24 cellular contexts compared by ENCODE assay signal in genomic region chr15:62572797-62573196, GRCh38.
DNase-seq lines count a peak whose midpoint lies in the region; ATAC-seq and TF ChIP-seq lines count a peak whose summit lies in the region.
"Had no signal": no experiment of that assay in that cellular context is flagged by ENCODE, and none has a peak within 500 bp of the region (broad histone marks: within the 10 kb centered on the region; RNA-seq: fewer than 3 reads in every experiment).

No MANE protein-coding gene starts in this region.

- H3K23me2 ChIP-seq in H9 (ENCODE audit: insufficient read length, low read depth, low read length, poor library complexity, severe bottlenecking): no peaks in the 10 kb centered on the region

- H4K20me1 ChIP-seq in H9 (ENCODE audit: control insufficient read depth, insufficient read depth, insufficient read length) (no peaks in the 10 kb centered on the region), hepatocyte (ENCODE audit: insufficient read depth, poor library complexity, severe bottlenecking) (no peaks in the 10 kb centered on the region)

- no peak overlapping the region for H2BK12ac ChIP-seq in H9 (ENCODE audit: insufficient read length, low read depth, low read length)

- H4K8ac ChIP-seq in H9 (replicated peaks; ENCODE audit: insufficient read length, low read depth, low read length) (no peak overlapping the region), mesendoderm (ENCODE audit: low read depth, low read length) (no peak overlapping the region)

- no peak overlapping the region for H3K4me2 ChIP-seq in H9 (ENCODE audit: insufficient read depth, insufficient read length, low read length)
- H3K4me2 ChIP-seq in mesendoderm (ENCODE audit: low read length): no peak overlapping the region
- H3K4me2 ChIP-seq in hepatocyte: no peak overlapping the region
- H3K4me2 ChIP-seq: A549, SK-N-SH had no signal

- no peak overlapping the region for H3K4me3 Mint-ChIP-seq in Caco-2 (ENCODE audit: unreplicated experiment)
- peak overlapping the region in 1 of 2 experiments; percentile 12; a peak in 1 of 5 replicates for H3K4me3 Mint-ChIP-seq in H9
- H3K4me3 Mint-ChIP-seq in WTC11: no peak overlapping the region
- H3K4me3 Mint-ChIP-seq in CD8-positive, alpha-beta memory T cell: no peak overlapping the region
- H3K4me3 Mint-ChIP-seq: CD4-positive, alpha-beta T cell; IgD-negative memory B cell had no signal

- POLR2A ChIA-PET in Caco-2 (lab: Charles Lee) (no interaction called here), WTC11 (lab: Charles Lee) (no interaction called here)
- POLR2A ChIA-PET in CD8-positive, alpha-beta memory T cell (lab: Charles Lee): no interaction called here

- no peak overlapping the region for H2BK5ac ChIP-seq in H9 (ENCODE audit: insufficient read length, low read length)
- no peak overlapping the region for H2BK5ac ChIP-seq in mesendoderm (ENCODE audit: low read length)

- no peaks in the 10 kb centered on the region for H3K36me3 ChIP-seq in Caco-2 (ENCODE audit: control insufficient read depth, insufficient read depth, low read length)
- H3K36me3 ChIP-seq in mesendoderm (ENCODE audit: control insufficient read depth, insufficient read depth, low read length): no peaks in the 10 kb centered on the region
- no peaks in the 10 kb centered on the region for H3K36me3 ChIP-seq in gastrocnemius medialis
- no peaks in the 10 kb centered on the region for H3K36me3 ChIP-seq in CD8-positive, alpha-beta memory T cell (ENCODE audit: insufficient read depth, low read length)
- no peaks in the 10 kb centered on the region for H3K36me3 ChIP-seq in hepatocyte (replicated peaks; ENCODE audit: insufficient read depth, low read depth)
- H3K36me3 ChIP-seq: MG63 had no signal

- H3K27ac ChIP-seq in H9 (ENCODE audit: insufficient read length, low read depth, low read length) (no peak overlapping the region), mesendoderm (ENCODE audit: low read depth, low read length) (no peak overlapping the region), gastrocnemius medialis (no peak overlapping the region), hepatocyte (no peak overlapping the region)
- no peak overlapping the region for H3K27ac ChIP-seq in CD8-positive, alpha-beta memory T cell (ENCODE audit: low read depth, low read length)
- H3K27ac ChIP-seq: A549 had no signal

- no peak for TF ChIP-seq CTCF in Caco-2 (IDR thresholded peaks at IDR 0.05; ENCODE audit: insufficient read depth in 1 of 2, low read depth in 1 of 2, low read length in 1 of 2, severe bottlenecking in 1 of 2, unreplicated experiment in 1 of 2)
- TF ChIP-seq CTCF in H9 (conservative IDR thresholded peaks at IDR 0.05): peak; percentile 41
- no peak for TF ChIP-seq CTCF in WTC11 (IDR thresholded peaks at IDR 0.05)
- TF ChIP-seq CTCF in gastrocnemius medialis (IDR thresholded peaks at IDR 0.05 in 4 of 5, conservative IDR thresholded peaks at IDR 0.05 in 1 of 5): no peak
- no peak for TF ChIP-seq CTCF in hepatocyte (IDR thresholded peaks at IDR 0.05; ENCODE audit: poor library complexity)

- H3K9me3 Mint-ChIP-seq in Caco-2 (ENCODE audit: unreplicated experiment) (no peaks in the 10 kb centered on the region), H9 (no peaks in the 10 kb centered on the region), WTC11 (no peaks in the 10 kb centered on the region)
- peaks cover 0 to 1% (median 0%) of the 10 kb centered on the region in 5 donors for H3K9me3 Mint-ChIP-seq in CD8-positive, alpha-beta memory T cell
- H3K9me3 Mint-ChIP-seq: CD4-positive, alpha-beta T cell had no signal

- no peak overlapping the region for H3K4me3 ChIP-seq in Caco-2 (ENCODE audit: low read depth, low read length)
- no peak overlapping the region for H3K4me3 ChIP-seq in mesendoderm (ENCODE audit: low read length)
- no peak overlapping the region for H3K4me3 ChIP-seq in gastrocnemius medialis
- no peak overlapping the region for H3K4me3 ChIP-seq in CD8-positive, alpha-beta memory T cell (ENCODE audit: low read length)
- H3K4me3 ChIP-seq in hepatocyte: no peak overlapping the region
- H3K4me3 ChIP-seq: A549, MG63 had no signal

- ATAC-seq in WTC11 (peak; percentile 98), gastrocnemius medialis (no peak)

- no peak overlapping the region for H2BK120ac ChIP-seq in H9 (ENCODE audit: low read depth, low read length, poor library complexity, severe bottlenecking)
- no peak overlapping the region for H2BK120ac ChIP-seq in mesendoderm (ENCODE audit: low read depth, low read length)

- H3K27me3 ChIP-seq in Caco-2 (replicated peaks; ENCODE audit: control insufficient read depth, insufficient read depth, low read length) (no peaks in the 10 kb centered on the region), H9 (ENCODE audit: insufficient read depth, low read length) (no peaks in the 10 kb centered on the region), mesendoderm (ENCODE audit: insufficient read depth, low read length, poor library complexity) (no peaks in the 10 kb centered on the region), gastrocnemius medialis (no peaks in the 10 kb centered on the region), hepatocyte (no peaks in the 10 kb centered on the region)
- H3K27me3 ChIP-seq in CD8-positive, alpha-beta memory T cell (ENCODE audit: insufficient read depth, low read length, poor library complexity, severe bottlenecking): no peaks in the 10 kb centered on the region
- H3K27me3 ChIP-seq: MG63 had no signal

- no peak overlapping the region for H2BK15ac ChIP-seq in H9 (ENCODE audit: low read depth, low read length)
- no peak overlapping the region for H2BK15ac ChIP-seq in mesendoderm (replicated peaks; ENCODE audit: low read depth)

- no peak overlapping the region for H3K4ac ChIP-seq in H9 (ENCODE audit: low read depth, low read length)
- H3K4ac ChIP-seq in mesendoderm (ENCODE audit: low read depth, low read length): no peak overlapping the region

- intact Hi-C loops in Caco-2 (cut with micrococcal nuclease; ENCODE audit: unreplicated experiment) (no loop called here), gastrocnemius medialis (cut with DNase I; ENCODE audit: low total_unique reads) (no loop called here)

- H3K23ac ChIP-seq in H9 (ENCODE audit: insufficient read length, low read depth, low read length) (no peak overlapping the region), mesendoderm (ENCODE audit: low read length) (no peak overlapping the region)

- in situ Hi-C loops in gastrocnemius medialis (cut with MboI; ENCODE audit: low sequenced_read_pairs in 4 of 4): no loop called here

- H3K9me2 ChIP-seq in hepatocyte (replicated peaks; ENCODE audit: insufficient read depth): no peaks in the 10 kb centered on the region
- H3K9me2 ChIP-seq: SK-N-SH had no signal

- no peak overlapping the region for H3K9ac ChIP-seq in H9 (ENCODE audit: extremely low read depth, insufficient read length, low read length)
- H3K9ac ChIP-seq in mesendoderm (ENCODE audit: low read length): no peak overlapping the region
- H3K9ac ChIP-seq: SK-N-SH had no signal

- H3K18ac ChIP-seq in H9 (ENCODE audit: insufficient read length, low read depth, low read length): no peak overlapping the region
- no peak overlapping the region for H3K18ac ChIP-seq in mesendoderm (ENCODE audit: low read length)

- no peak overlapping the region for H3T11ph ChIP-seq in H9 (ENCODE audit: low read length)

- peaks cover 32% of the 10 kb centered on the region for H3K4me1 ChIP-seq in Caco-2
- no peaks in the 10 kb centered on the region for H3K4me1 ChIP-seq in H9 (ENCODE audit: insufficient read depth, low read length)
- peaks cover 3% of the 10 kb centered on the region for H3K4me1 ChIP-seq in mesendoderm (ENCODE audit: control insufficient read depth, low read depth, low read length)
- H3K4me1 ChIP-seq in gastrocnemius medialis: peaks cover 19 to 24% of the 10 kb centered on the region in 2 donors
- H3K4me1 ChIP-seq in CD8-positive, alpha-beta memory T cell (ENCODE audit: insufficient read depth, low read length): no peaks in the 10 kb centered on the region
- peaks cover 14% of the 10 kb centered on the region for H3K4me1 ChIP-seq in hepatocyte (ENCODE audit: insufficient read depth)

- no TSS peak for BruUV-seq in Caco-2 (replicated peaks; lab: Mats Ljungman, UMichigan)

- H3K56ac ChIP-seq in H9 (ENCODE audit: insufficient read length, low read depth, low read length) (no peak overlapping the region), mesendoderm (ENCODE audit: low read length) (peak overlapping the region; percentile 62)

- no peaks in the 10 kb centered on the region for H3K79me1 ChIP-seq in H9 (ENCODE audit: insufficient read depth, low read depth, low read length, poor library complexity, severe bottlenecking)
- peaks cover 3% of the 10 kb centered on the region for H3K79me1 ChIP-seq in mesendoderm (ENCODE audit: low read length)

- H3K9me3 ChIP-seq in Caco-2 (no peaks in the 10 kb centered on the region), H9 (ENCODE audit: control insufficient read depth, low read depth, low read length) (no peaks in the 10 kb centered on the region), gastrocnemius medialis (no peaks in the 10 kb centered on the region), hepatocyte (ENCODE audit: low read depth) (no peaks in the 10 kb centered on the region)
- no peaks in the 10 kb centered on the region for H3K9me3 ChIP-seq in CD8-positive, alpha-beta memory T cell (ENCODE audit: low read length)
- H3K9me3 ChIP-seq: MG63, SK-N-SH had no signal

- DNase-seq in Caco-2: no peak
- peak; percentile 79 for DNase-seq in H9
- DNase-seq in WTC11 (ENCODE audit: low spot score): peak; percentile 54
- peak; percentile 75 for DNase-seq in mesendoderm
- DNase-seq in gastrocnemius medialis: no peak
- no peak for DNase-seq in CD8-positive, alpha-beta memory T cell
- no peak for DNase-seq in hepatocyte (ENCODE audit: low spot score)
- DNase-seq: Calu3; CD4-positive, alpha-beta T cell; DMS53; EL; GOT3; Kasumi-1; MG63; NCI-H1092; NCI-H1436 treated with DMSO at 0.1 percent for 48 hours; NCI-H2029 treated with DMSO at 0.1 percent for 48 hours; NCI-H69; NK-92 treated with Interleukin-12 subunit alpha and Interleukin-12 subunit beta, amount 100 ng/mL, for 24 hours; OCI-M1; SHP77 treated with DMSO at 0.1 percent for 48 hours; SK-N-SH had no signal

- H3K4me1 Mint-ChIP-seq in Caco-2 (ENCODE audit: low read depth, unreplicated experiment) (peaks cover 29% of the 10 kb centered on the region), H9 (peaks cover 15 to 20% of the 10 kb centered on the region in 2 experiments), WTC11 (peaks cover 18% of the 10 kb centered on the region)
- no peaks in the 10 kb centered on the region for H3K4me1 Mint-ChIP-seq in CD8-positive, alpha-beta memory T cell

- no peak overlapping the region for H4K5ac ChIP-seq in H9 (ENCODE audit: insufficient read length, low read depth, low read length)
- H4K5ac ChIP-seq in mesendoderm (ENCODE audit: low read length): no peak overlapping the region

- peaks cover 25% of the 10 kb centered on the region for H3K36me3 Mint-ChIP-seq in Caco-2 (ENCODE audit: insufficient read depth, unreplicated experiment)
- H3K36me3 Mint-ChIP-seq in H9 (ENCODE audit: insufficient read depth in 1 of 3, low read depth in 3 of 3): no peaks in the 10 kb centered on the region
- H3K36me3 Mint-ChIP-seq in WTC11: no peaks in the 10 kb centered on the region
- peaks cover 0 to 2% (median 0%) of the 10 kb centered on the region in 3 donors for H3K36me3 Mint-ChIP-seq in CD8-positive, alpha-beta memory T cell
- H3K36me3 Mint-ChIP-seq: IgD-negative memory B cell had no signal

- TF ChIP-seq POLR2A in gastrocnemius medialis (IDR thresholded peaks at IDR 0.05): no peak

- no CpG with 5 or more reads among the region's 7 CpGs for WGBS in H9 (ENCODE audit: extremely low coverage, insufficient read length, low lambda C conversion rate)
- WGBS in mesendoderm (ENCODE audit: extremely low coverage, insufficient coverage, low lambda C conversion rate): no CpG with 5 or more reads among the region's 7 CpGs
- WGBS in hepatocyte (ENCODE audit: low lambda C conversion rate, missing lambda C conversion rate): 92% methylated on average over 7 of the region's 7 CpGs

- H3K27me3 Mint-ChIP-seq in Caco-2 (ENCODE audit: insufficient read depth, unreplicated experiment) (no peaks in the 10 kb centered on the region), H9 (ENCODE audit: low read depth) (no peaks in the 10 kb centered on the region; the same call in 1 of the 2 replicates), WTC11 (ENCODE audit: low read depth) (no peaks in the 10 kb centered on the region)
- peaks cover 11 to 31% of the 10 kb centered on the region in 2 donors for H3K27me3 Mint-ChIP-seq in CD8-positive, alpha-beta memory T cell

- H4K91ac ChIP-seq in H9 (ENCODE audit: insufficient read length, low read depth, low read length): no peak overlapping the region

- H3K79me2 ChIP-seq in H9 (ENCODE audit: insufficient read depth, low read length) (no peaks in the 10 kb centered on the region), mesendoderm (ENCODE audit: control insufficient read depth, insufficient read depth, low read length) (no peaks in the 10 kb centered on the region), hepatocyte (peaks cover 68% of the 10 kb centered on the region)

- CTCF ChIA-PET in Caco-2 (lab: Charles Lee): no interaction called here
- CTCF ChIA-PET in WTC11 (lab: Charles Lee): interaction anchor here (0.7 to 2.2 kb wide), 8 partner anchors 14 to 266 kb away, joined by 3 to 17 read pairs (median 5); no protein-coding TSS in a partner anchor
- CTCF ChIA-PET in CD8-positive, alpha-beta memory T cell (lab: Charles Lee): no interaction called here

- H2AK5ac ChIP-seq in H9 (ENCODE audit: insufficient read length, low read length): no peak overlapping the region
- no peak overlapping the region for H2AK5ac ChIP-seq in mesendoderm (ENCODE audit: low read length)

- H2AFZ ChIP-seq in H9 (ENCODE audit: low read length): no peak overlapping the region
- no peak overlapping the region for H2AFZ ChIP-seq in hepatocyte

- H3K14ac ChIP-seq in H9 (ENCODE audit: insufficient read depth, low read length): no peak overlapping the region

- H3K27ac Mint-ChIP-seq in Caco-2 (ENCODE audit: unreplicated experiment): peak overlapping the region; percentile 40
- H3K27ac Mint-ChIP-seq in H9: peak overlapping the region in 2 of 3 experiments; percentile 45 to 78; a peak in 3 of 7 replicates
- H3K27ac Mint-ChIP-seq in WTC11: peak overlapping the region; percentile 90
- H3K27ac Mint-ChIP-seq in CD8-positive, alpha-beta memory T cell: no peak overlapping the region
- H3K27ac Mint-ChIP-seq: CD4-positive, alpha-beta T cell; IgD-negative memory B cell had no signal

- no peak overlapping the region for H2BK20ac ChIP-seq in H9 (ENCODE audit: low read depth, low read length, poor library complexity, severe bottlenecking)

Comparison
In these comparisons a context has a peak if more than half of its experiments do, and no peak if none do; other contexts are left out.
1. DNase-seq: peak in H9 (single experiment), WTC11 (single experiment) and mesendoderm (single experiment); none in Caco-2 (0 of 2), gastrocnemius medialis (0 of 2), CD8-positive, alpha-beta memory T cell (0 of 5) and hepatocyte (single experiment).
2. H3K27ac Mint-ChIP-seq: peak in Caco-2 (single experiment), H9 (2 of 3) and WTC11 (single experiment); none in CD8-positive, alpha-beta memory T cell (0 of 8).